Comparison of ENCODE assay signal across 33 cellular contexts in the genomic region with DNA sequence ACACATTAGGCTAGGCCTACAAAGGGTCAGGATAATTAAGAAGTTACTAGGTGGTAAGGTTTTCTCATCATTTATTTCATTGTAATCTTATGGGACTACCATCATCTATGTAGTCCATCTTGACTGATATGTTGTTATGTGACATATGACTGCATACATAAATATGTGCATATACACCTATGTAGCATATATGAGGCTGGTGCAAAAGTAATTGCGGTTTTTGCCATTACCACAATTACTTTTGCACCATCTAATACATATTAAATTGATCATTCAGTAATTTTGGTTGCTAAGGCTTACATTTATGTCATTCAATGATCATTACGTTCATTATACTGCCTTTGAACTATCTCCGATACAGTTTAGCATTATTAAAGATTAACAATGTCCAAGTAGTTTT.
"Had no signal": no experiment of that assay in that cellular context is flagged by ENCODE, and none has a peak within 500 bp of the region (broad histone marks: within the 10 kb centered on the region; RNA-seq: fewer than 3 reads in every experiment).

No MANE protein-coding gene starts in this region.

- H3K4me3 ChIP-seq: adrenal gland, ascending aorta, body of pancreas, breast epithelium, cardiac muscle cell had no signal

- H3K36me3 ChIP-seq: adrenal gland, ascending aorta, brain microvascular endothelial cell, breast epithelium, cardiac muscle cell had no signal

- H3K27me3 ChIP-seq: adrenal gland, ascending aorta, body of pancreas, brain microvascular endothelial cell, breast epithelium, cardiac muscle cell had no signal

- ATAC-seq: activated naive CD4-positive, alpha-beta T cell treated with anti-CD3 and anti-CD28 coated beads, Interleukin-2, amount 50 U/mL, for 72 hours; activated naive CD8-positive, alpha-beta T cell treated with anti-CD3 and anti-CD28 coated beads, Interleukin-2, amount 50 U/mL, for 24 hours; activated T-cell treated with anti-CD3 and anti-CD28 coated beads, Interleukin-2, amount 50 U/mL, for 4 hours; activated T-cell treated with anti-CD3 and anti-CD28 coated beads, Interleukin-2, amount 50 U/mL, for 72 hours; activated T-helper 17 cell treated with anti-CD3 and anti-CD28 coated beads, Interleukin-2, amount 50 U/mL, for 72 hours; body of pancreas had no signal

- H3K4me1 ChIP-seq: ascending aorta, body of pancreas, breast epithelium had no signal

- FAIRE-seq: astrocyte, bronchial epithelial cell had no signal

- H3K27ac ChIP-seq: ascending aorta, body of pancreas, brain microvascular endothelial cell, breast epithelium, cardiac muscle cell had no signal

- DNase-seq: activated effector memory CD4-positive, alpha-beta T cell treated with anti-CD3 and anti-CD28 coated beads, Interleukin-2, amount 50 U/mL, for 16 hours; activated effector memory CD4-positive, alpha-beta T cell treated with Interleukin-2 at 50 U/mL for 16 hours; activated gamma-delta T cell; activated gamma-delta T cell treated with Interleukin-2 at 50 U/mL for 16 hours; activated naive CD4-positive, alpha-beta T cell; activated naive CD4-positive, alpha-beta T cell treated with anti-CD3 and anti-CD28 coated beads for 36 hours; activated naive CD4-positive, alpha-beta T cell treated with anti-CD3 and anti-CD28 coated beads, Interleukin-2, amount 10 ng/mL, durations not matched to agents 7 days and 5 days; activated naive CD4-positive, alpha-beta T cell treated with anti-CD3 and anti-CD28 coated beads, Interleukin-2, amount 50 U/mL, for 16 hours; activated naive CD4-positive, alpha-beta T cell treated with Interleukin-2 at 50 U/mL for 16 hours; activated naive CD8-positive, alpha-beta T cell treated with anti-CD3 and anti-CD28 coated beads for 36 hours; activated naive CD8-positive, alpha-beta T cell treated with anti-CD3 and anti-CD28 coated beads, Interleukin-2, amount 10 ng/mL, durations not matched to agents 7 days and 5 days; activated naive CD8-positive, alpha-beta T cell treated with anti-CD3 and anti-CD28 coated beads, Interleukin-2, amount 50 U/mL, for 24 hours; activated T-cell treated with anti-CD3 and anti-CD28 coated beads, Interleukin-2, amount 50 U/mL, for 24 hours; activated T-cell treated with anti-CD3 and anti-CD28 coated beads, Interleukin-2, amount 50 U/mL, for 4 hours; activated T-cell treated with anti-CD3 and anti-CD28 coated beads, Interleukin-2, amount 50 U/mL, for 48 hours; activated T-cell treated with anti-CD3 and anti-CD28 coated beads, Interleukin-2, amount 50 U/mL, for 72 hours; adrenal gland; amniotic stem cell; amygdala; anterior cingulate cortex; aorta; body of pancreas; brain microvascular endothelial cell; caudate nucleus; central memory CD4-positive, alpha-beta T cell; cerebellar nuclear complex had no signal

- H3K9me3 ChIP-seq: adrenal gland, body of pancreas had no signal
